8 cellular contexts compared by ENCODE assay signal in the genomic region with DNA sequence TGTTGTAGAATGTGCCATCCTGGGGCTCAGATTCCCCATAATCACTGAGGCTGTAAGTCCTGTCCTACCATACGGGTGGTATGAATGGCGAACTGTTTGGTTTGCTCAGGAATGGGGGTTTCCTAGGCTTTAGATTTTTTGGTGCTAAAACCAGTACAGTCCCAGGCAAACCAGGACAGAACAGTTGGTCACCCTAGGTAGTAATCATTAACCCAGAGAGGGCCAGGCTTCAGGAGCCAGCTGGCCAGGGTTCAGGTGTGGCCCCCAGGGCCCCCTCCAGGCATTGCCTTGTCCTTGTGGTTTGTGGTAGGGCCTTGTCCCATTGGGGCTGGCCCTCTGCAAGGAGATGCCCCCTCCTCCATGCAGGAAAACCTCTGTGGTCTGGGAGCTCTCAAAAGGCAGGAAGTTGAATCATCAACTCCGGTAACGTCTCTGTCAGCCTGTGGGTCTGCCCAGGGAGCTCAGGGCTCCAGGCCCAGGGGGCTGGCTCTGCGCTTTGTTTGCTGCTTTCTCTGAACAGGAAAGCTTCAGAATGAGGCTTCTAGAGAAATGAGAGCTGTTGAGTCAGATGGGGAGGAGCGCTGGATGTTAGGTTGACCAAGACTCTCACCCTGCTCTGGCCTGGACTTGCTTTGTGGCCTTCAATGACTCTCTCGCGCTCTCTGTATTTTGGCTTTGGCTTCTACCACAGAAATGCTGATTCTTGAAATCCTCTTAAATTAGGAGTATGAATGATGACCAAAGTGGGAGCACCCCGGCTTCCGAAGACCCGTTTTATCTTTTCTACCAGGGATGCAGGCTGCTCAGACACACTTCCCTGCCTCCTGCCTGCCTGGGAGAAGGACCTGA. TPM values are rescaled to one million over a fixed set of nuclear protein-coding genes. Genes with fewer than 3 reads are reported as not detected.
DNase-seq lines count a peak whose midpoint lies in the region; ATAC-seq, FAIRE-seq and TF ChIP-seq lines count a peak whose summit lies in the region.

No MANE protein-coding gene starts in this region.

- peak overlapping the region; percentile 96 for H3K27ac ChIP-seq in DND-41 (ENCODE audit: low read length)

- H3K4me3 ChIP-seq in DND-41 (ENCODE audit: low read depth in 1 of 2, low read length in 2 of 2) (peak overlapping the region in 1 of 2 experiments; percentile 47; a peak in 2 of 4 replicates), MG63 (no peak overlapping the region)

- peak; percentile 92 for DNase-seq in DND-41
- DNase-seq in H54 (ENCODE audit: insufficient read length, low spot score) = peak; percentile 85
- peak; percentile 100 for DNase-seq in MG63
- peak; percentile 18 to 55 for DNase-seq in activated CD4-positive, alpha-beta T cell treated with anti-CD3 and anti-CD28 coated beads, Interleukin-2, amount 50 U/mL, for 24 hours (ENCODE audit: low read depth in 1 of 2, low spot score in 1 of 2)
- peak; percentile 29 for DNase-seq in effector CD4-positive, alpha-beta T cell
- DNase-seq in myocyte (ENCODE audit: low read depth) = peak; percentile 88
- peak; percentile 48 for DNase-seq in stimulated activated naive B cell treated with anti-CD40 and anti-IgM and Interleukin-4, amounts not matched to agents 10 μg/mL and 1 μg/mL and 100 μg/mL, for 72 hours
- DNase-seq in DMS79 treated with DMSO at 0.1 percent for 48 hours (lab: John Stamatoyannopoulos, UW) = no peak

- H3K9me3 ChIP-seq in DND-41 (ENCODE audit: insufficient read depth, low read length, severe bottlenecking) (no peaks in the 10 kb centered on the region), MG63 (no peaks in the 10 kb centered on the region)

- peak overlapping the region; percentile 62 for H3K9ac ChIP-seq in DND-41 (ENCODE audit: low read depth, low read length)

- H3K36me3 ChIP-seq in DND-41 (ENCODE audit: insufficient read depth, low read length) = no peaks in the 10 kb centered on the region
- no peaks in the 10 kb centered on the region for H3K36me3 ChIP-seq in MG63

- peaks cover 28% of the 10 kb centered on the region for H3K4me1 ChIP-seq in DND-41 (ENCODE audit: insufficient read depth, low read length)

- no peak for TF ChIP-seq CTCF in DND-41 (IDR thresholded peaks at IDR 0.05; ENCODE audit: borderline replicate concordance, extremely low read depth, low read length, poor library complexity, severe bottlenecking)

- peak; percentile 96 for ATAC-seq in DND-41 (ENCODE audit: insufficient read depth, low read depth)
- ATAC-seq in stimulated activated naive B cell treated with anti-CD40 and anti-IgM and Interleukin-4, amounts not matched to agents 10 μg/mL and 1 μg/mL and 100 μg/mL, for 72 hours (replicated peaks) = peak; percentile 94 to 95

- no peaks in the 10 kb centered on the region for H4K20me1 ChIP-seq in DND-41 (ENCODE audit: insufficient read depth, low read length)

- H3K79me2 ChIP-seq in DND-41 (ENCODE audit: insufficient read depth, low read length) = no peaks in the 10 kb centered on the region

- no peaks in the 10 kb centered on the region for H3K9me3 Mint-ChIP-seq in stimulated activated naive B cell treated with anti-CD40 and anti-IgM and Interleukin-4, amounts not matched to agents 10 μg/mL and 1 μg/mL and 100 μg/mL, for 72 hours

- H3K4me2 ChIP-seq in DND-41 (ENCODE audit: insufficient read depth, low read length) = peak overlapping the region; percentile 58

- FAIRE-seq in H54 (lab: Jason Lieb, UNC) = peak; percentile 74

- H3K36me3 Mint-ChIP-seq in stimulated activated naive B cell treated with anti-CD40 and anti-IgM and Interleukin-4, amounts not matched to agents 10 μg/mL and 1 μg/mL and 100 μg/mL, for 72 hours = no peaks in the 10 kb centered on the region

- H2AFZ ChIP-seq in DND-41 (ENCODE audit: low read depth, low read length) = peak overlapping the region; percentile 60

- H3K27me3 ChIP-seq in DND-41 (ENCODE audit: insufficient read depth, low read length, poor library complexity) (no peaks in the 10 kb centered on the region), MG63 (no peaks in the 10 kb centered on the region)

- H3K27ac Mint-ChIP-seq in stimulated activated naive B cell treated with anti-CD40 and anti-IgM and Interleukin-4, amounts not matched to agents 10 μg/mL and 1 μg/mL and 100 μg/mL, for 72 hours = peak overlapping the region; percentile 88

- H3K27me3 Mint-ChIP-seq in stimulated activated naive B cell treated with anti-CD40 and anti-IgM and Interleukin-4, amounts not matched to agents 10 μg/mL and 1 μg/mL and 100 μg/mL, for 72 hours = no peaks in the 10 kb centered on the region

- H3K4me3 Mint-ChIP-seq in stimulated activated naive B cell treated with anti-CD40 and anti-IgM and Interleukin-4, amounts not matched to agents 10 μg/mL and 1 μg/mL and 100 μg/mL, for 72 hours = no peak overlapping the region

- peak; percentile 10 for TF ChIP-seq POLR2A in H54 (IDR thresholded peaks at IDR 0.05; ENCODE audit: low read depth, low read length)

- peaks cover 17 to 20% of the 10 kb centered on the region in 2 donors for H3K4me1 Mint-ChIP-seq in stimulated activated naive B cell treated with anti-CD40 and anti-IgM and Interleukin-4, amounts not matched to agents 10 μg/mL and 1 μg/mL and 100 μg/mL, for 72 hours

RNA-seq across cellular contexts. Expression of a gene that starts 22.2 kb away (rescaled TPM):
- 42.0 and 47.4 TPM in 2 replicates for total RNA-seq in MG63 (2014; rRNA removed; shearing (Covaris generic); ENCODE audit: low replicate concordance)
- total RNA-seq in myocyte = 5.9 and 10.2 TPM in 2 replicates
- polyA plus RNA-seq in myocyte (2012) = 9.2 TPM
